ENCODE assay signal across 1 cellular context in genomic region chr4:26298198-26298950, GRCh38.
TF ChIP-seq lines count a peak whose summit lies in the region.

No MANE protein-coding gene starts in this region.

TF ChIP-seq in K562, 482 proteins besides CTCF, POLR2A, EP300 and RAD21 (continued from another document):
- TF ChIP-seq RERE (CRISPR knock-in tag; IDR thresholded peaks at IDR 0.05; ENCODE audit: borderline replicate concordance) (no peak), SMARCC2 (IDR thresholded peaks at IDR 0.05; ENCODE audit: low read depth) (no peak), CBX3 (IDR thresholded peaks at IDR 0.05; ENCODE audit: borderline replicate concordance in 1 of 2, low read length in 2 of 2) (no peak), U2AF2 (optimal IDR thresholded peaks at IDR 0.05; ENCODE audit: low read depth, low read length) (no peak)
